20 cellular contexts compared by ENCODE assay signal in genomic region chr3:117893638-117894037, GRCh38.
DNase-seq lines count a peak whose midpoint lies in the region; ATAC-seq and TF ChIP-seq lines count a peak whose summit lies in the region.
"Had no signal": no experiment of that assay in that cellular context is flagged by ENCODE, and none has a peak within 500 bp of the region (broad histone marks: within the 10 kb centered on the region; RNA-seq: fewer than 3 reads in every experiment).

No MANE protein-coding gene starts in this region.

- H3K9me3 Mint-ChIP-seq in activated T-cell treated with anti-CD3 and anti-CD28 coated beads, Interleukin-2, amount 50 U/mL, for 4 hours = peaks cover 8% of the 10 kb centered on the region
- H3K9me3 Mint-ChIP-seq in stimulated activated effector memory CD8-positive, alpha-beta T cell treated with anti-CD3 and anti-CD28 coated beads, Interleukin-12 subunit alpha, Interleukin-12 subunit beta, amount 100 ng/mL, for 72 hours = peaks cover 4% of the 10 kb centered on the region
- no peaks in the 10 kb centered on the region for H3K9me3 Mint-ChIP-seq in type B pancreatic cell
- H3K9me3 Mint-ChIP-seq: stimulated activated memory B cell treated with anti-CD40 and anti-IgM and Interleukin-4, amounts not matched to agents 10 μg/mL and 1 μg/mL and 100 μg/mL, for 72 hours had no signal

- H3K27ac ChIP-seq in RWPE2 (ENCODE audit: poor library complexity, severe bottlenecking) = no peak overlapping the region
- H3K27ac ChIP-seq: hepatocyte, transverse colon had no signal

- no peaks in the 10 kb centered on the region for H3K9me3 ChIP-seq in RWPE2 (ENCODE audit: severe bottlenecking)
- H3K9me3 ChIP-seq: transverse colon had no signal

- H3K27me3 ChIP-seq in RWPE2 (ENCODE audit: insufficient read depth, poor library complexity, severe bottlenecking) = no peaks in the 10 kb centered on the region
- H3K27me3 ChIP-seq: hepatocyte, transverse colon had no signal

- no peaks in the 10 kb centered on the region for H3K4me1 Mint-ChIP-seq in activated T-cell treated with anti-CD3 and anti-CD28 coated beads, Interleukin-2, amount 50 U/mL, for 4 hours (ENCODE audit: low read depth)
- H3K4me1 Mint-ChIP-seq in stimulated activated effector memory CD8-positive, alpha-beta T cell treated with anti-CD3 and anti-CD28 coated beads, Interleukin-12 subunit alpha, Interleukin-12 subunit beta, amount 100 ng/mL, for 72 hours = no peaks in the 10 kb centered on the region
- peaks cover 12% of the 10 kb centered on the region for H3K4me1 Mint-ChIP-seq in type B pancreatic cell (ENCODE audit: unreplicated experiment)
- H3K4me1 Mint-ChIP-seq: stimulated activated memory B cell treated with anti-CD40 and anti-IgM and Interleukin-4, amounts not matched to agents 10 μg/mL and 1 μg/mL and 100 μg/mL, for 72 hours had no signal

- H3K4me1 ChIP-seq in RWPE2 (ENCODE audit: insufficient read depth, poor library complexity, severe bottlenecking) = no peaks in the 10 kb centered on the region

- peak; percentile 61; the same call in 1 of the 3 replicates for ATAC-seq in RWPE2 (ENCODE audit: low read depth)
- ATAC-seq in activated T-cell treated with anti-CD3 and anti-CD28 coated beads, Interleukin-2, amount 50 U/mL, for 4 hours = no peak
- no peak for ATAC-seq in stimulated activated effector memory CD8-positive, alpha-beta T cell treated with anti-CD3 and anti-CD28 coated beads, Interleukin-12 subunit alpha, Interleukin-12 subunit beta, amount 100 ng/mL, for 72 hours
- ATAC-seq: activated CD4-positive, CD25-positive, alpha-beta regulatory T cell treated with anti-CD3 and anti-CD28 coated beads, Interleukin-2, amount 50 U/mL, for 24 hours; stimulated activated memory B cell treated with anti-CD40 and anti-IgM and Interleukin-4, amounts not matched to agents 10 μg/mL and 1 μg/mL and 100 μg/mL, for 72 hours had no signal

- H3K27ac Mint-ChIP-seq in stimulated activated effector memory CD8-positive, alpha-beta T cell treated with anti-CD3 and anti-CD28 coated beads, Interleukin-12 subunit alpha, Interleukin-12 subunit beta, amount 100 ng/mL, for 72 hours = no peak overlapping the region
- no peak overlapping the region for H3K27ac Mint-ChIP-seq in type B pancreatic cell
- H3K27ac Mint-ChIP-seq: stimulated activated memory B cell treated with anti-CD40 and anti-IgM and Interleukin-4, amounts not matched to agents 10 μg/mL and 1 μg/mL and 100 μg/mL, for 72 hours had no signal

- DNase-seq in DMS53 (lab: John Stamatoyannopoulos, UW) (peak; percentile 74), NCI-H146 (lab: John Stamatoyannopoulos, UW) (peak; percentile 45), RWPE2 (ENCODE audit: low spot score) (no peak), lung microvascular endothelial cell (ENCODE audit: low read depth in 2 of 2) (peak; percentile 0 to 4), type B pancreatic cell (ENCODE audit: extremely low spot score, unreplicated experiment) (no peak)
- no peak for DNase-seq in activated T-cell treated with anti-CD3 and anti-CD28 coated beads, Interleukin-2, amount 50 U/mL, for 4 hours
- no peak for DNase-seq in stimulated activated effector memory CD8-positive, alpha-beta T cell treated with anti-CD3 and anti-CD28 coated beads, Interleukin-12 subunit alpha, Interleukin-12 subunit beta, amount 100 ng/mL, for 72 hours (ENCODE audit: low spot score in 2 of 2)
- no peak for DNase-seq in activated CD8-positive, alpha-beta memory T cell treated with anti-CD3 and anti-CD28 coated beads, Interleukin-2, amount 50 U/mL, for 4 hours
- DNase-seq: activated gamma-delta T cell; amygdala; DMS79; Karpas-422; midbrain; NCI-H187; NK-92 treated with Interleukin-12 subunit alpha and Interleukin-12 subunit beta, amount 100 ng/mL, for 24 hours; SIG-M5; transverse colon had no signal

- TF ChIP-seq CTCF in RWPE2 (IDR thresholded peaks at IDR 0.05; ENCODE audit: poor library complexity, severe bottlenecking) (no peak), type B pancreatic cell (conservative IDR thresholded peaks at IDR 0.05) (no peak)

- H3K27me3 Mint-ChIP-seq in activated T-cell treated with anti-CD3 and anti-CD28 coated beads, Interleukin-2, amount 50 U/mL, for 4 hours (ENCODE audit: low read depth) = no peaks in the 10 kb centered on the region
- peaks cover 3% of the 10 kb centered on the region for H3K27me3 Mint-ChIP-seq in type B pancreatic cell
- H3K27me3 Mint-ChIP-seq: stimulated activated memory B cell treated with anti-CD40 and anti-IgM and Interleukin-4, amounts not matched to agents 10 μg/mL and 1 μg/mL and 100 μg/mL, for 72 hours had no signal

- H3K36me3 Mint-ChIP-seq in activated T-cell treated with anti-CD3 and anti-CD28 coated beads, Interleukin-2, amount 50 U/mL, for 4 hours (ENCODE audit: insufficient read depth) = no peaks in the 10 kb centered on the region
- no peaks in the 10 kb centered on the region for H3K36me3 Mint-ChIP-seq in stimulated activated effector memory CD8-positive, alpha-beta T cell treated with anti-CD3 and anti-CD28 coated beads, Interleukin-12 subunit alpha, Interleukin-12 subunit beta, amount 100 ng/mL, for 72 hours
- peaks cover 5% of the 10 kb centered on the region for H3K36me3 Mint-ChIP-seq in type B pancreatic cell
- H3K36me3 Mint-ChIP-seq: stimulated activated memory B cell treated with anti-CD40 and anti-IgM and Interleukin-4, amounts not matched to agents 10 μg/mL and 1 μg/mL and 100 μg/mL, for 72 hours had no signal

- no peaks in the 10 kb centered on the region for H3K36me3 ChIP-seq in RWPE2 (ENCODE audit: low read depth)
- H3K36me3 ChIP-seq: transverse colon had no signal

- no peak overlapping the region for H3K4me3 Mint-ChIP-seq in activated T-cell treated with anti-CD3 and anti-CD28 coated beads, Interleukin-2, amount 50 U/mL, for 4 hours
- H3K4me3 Mint-ChIP-seq in stimulated activated effector memory CD8-positive, alpha-beta T cell treated with anti-CD3 and anti-CD28 coated beads, Interleukin-12 subunit alpha, Interleukin-12 subunit beta, amount 100 ng/mL, for 72 hours = no peak overlapping the region
- no peak overlapping the region for H3K4me3 Mint-ChIP-seq in type B pancreatic cell
- H3K4me3 Mint-ChIP-seq: stimulated activated memory B cell treated with anti-CD40 and anti-IgM and Interleukin-4, amounts not matched to agents 10 μg/mL and 1 μg/mL and 100 μg/mL, for 72 hours had no signal

- no peak overlapping the region for H3K4me3 ChIP-seq in RWPE2 (ENCODE audit: severe bottlenecking)
- H3K4me3 ChIP-seq: hepatocyte, transverse colon had no signal

Comparison
In these comparisons a context has a peak if more than half of its experiments do, and no peak if none do; other contexts are left out.
1. DNase-seq: peak in DMS53 (single experiment), NCI-H146 (single experiment) and lung microvascular endothelial cell (2 of 2); none in RWPE2 (single experiment), activated T-cell treated with anti-CD3 and anti-CD28 coated beads, Interleukin-2, amount 50 U/mL, for 4 hours (single experiment), stimulated activated effector memory CD8-positive, alpha-beta T cell treated with anti-CD3 and anti-CD28 coated beads, Interleukin-12 subunit alpha, Interleukin-12 subunit beta, amount 100 ng/mL, for 72 hours (0 of 2), activated CD8-positive, alpha-beta memory T cell treated with anti-CD3 and anti-CD28 coated beads, Interleukin-2, amount 50 U/mL, for 4 hours (single experiment) and type B pancreatic cell (single experiment).